Comparison of ENCODE assay signal across 8 cellular contexts in the genomic region with DNA sequence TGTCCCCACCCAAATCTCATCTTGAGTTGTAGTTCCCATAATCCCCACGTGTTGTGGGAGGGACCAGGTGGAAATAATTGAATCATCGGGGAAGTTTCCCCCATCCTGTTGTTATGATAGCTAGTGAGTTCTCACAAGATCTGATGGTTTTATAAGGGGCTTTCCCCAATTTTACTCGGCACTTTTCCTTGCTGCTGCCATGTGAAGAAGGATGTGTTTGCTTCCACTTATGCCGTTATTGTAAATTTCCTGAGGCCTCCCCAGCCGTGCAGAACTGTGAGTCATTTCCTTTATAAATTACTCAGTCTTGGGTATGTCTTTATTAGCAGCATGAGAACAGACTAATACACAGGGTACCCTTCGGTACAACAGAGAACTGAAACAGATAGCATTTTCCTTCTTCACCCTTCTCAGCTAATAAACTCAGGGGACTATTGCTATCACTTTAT. TPM values are rescaled to one million over a fixed set of nuclear protein-coding genes. Genes with fewer than 3 reads are reported as not detected.
DNase-seq lines count a peak whose midpoint lies in the region; ATAC-seq and TF ChIP-seq lines count a peak whose summit lies in the region.
"Not testable (repeated sequence)": the region's sequence is repeated elsewhere in the genome, so short reads cannot be mapped to it uniquely, and the experiment has no call there.

No MANE protein-coding gene starts in this region.

- peaks cover 12% of the 10 kb centered on the region for H3K4me1 ChIP-seq in ACC112 (ENCODE audit: control insufficient read depth, insufficient read depth, low read length, unreplicated experiment)
- H3K4me1 ChIP-seq in heart left ventricle, result not testable (repeated sequence)

- WGBS in heart left ventricle, 4 donors, result 35 to 55% (median 45%) methylated on average over 6 of the region's 6 CpGs

- intact Hi-C loops in heart left ventricle (cut with DNase I), result not testable (repeated sequence)

- H2AFZ ChIP-seq in ACC112 (ENCODE audit: low read length, unreplicated experiment), result peak overlapping the region; percentile 27

- H3K27ac ChIP-seq in ACC112 (ENCODE audit: low read depth, low read length), result peak overlapping the region; percentile 86
- peak overlapping the region in 3 of 12 donors; percentile 33 to 35 (median 34) for H3K27ac ChIP-seq in heart left ventricle

- not testable (repeated sequence) for TF ChIP-seq POLR2A in heart left ventricle (IDR thresholded peaks at IDR 0.05)

- not testable (repeated sequence) for TF ChIP-seq CTCF in heart left ventricle (IDR thresholded peaks at IDR 0.05)

- peak; percentile 85 for ATAC-seq in GM18520 (IDR thresholded peaks at IDR 0.05; ENCODE audit: unreplicated experiment)
- ATAC-seq in HG02678 (IDR thresholded peaks at IDR 0.05; ENCODE audit: unreplicated experiment), result peak; percentile 62
- ATAC-seq in heart left ventricle, result peak in 3 of 4 donors; percentile 49 to 74 (median 64)

- peak; percentile 43 for DNase-seq in MG63
- peak; percentile 31 for DNase-seq in activated CD4-positive, alpha-beta T cell treated with anti-CD3 and anti-CD28 coated beads for 1 hour
- DNase-seq in activated naive CD8-positive, alpha-beta T cell treated with anti-CD3 and anti-CD28 coated beads, Interleukin-2, amount 50 U/mL, for 16 hours (ENCODE audit: low read depth, low spot score), result peak; percentile 20
- not testable (repeated sequence) for DNase-seq in heart left ventricle
- DNase-seq in stimulated activated CD4-positive, alpha-beta T cell treated with anti-CD3 and anti-CD28 coated beads, Interleukin-15, amount 100 ng/mL, for 48 hours (ENCODE audit: low read depth in 2 of 2), result peak; percentile 33 to 39

- H3K79me2 ChIP-seq in ACC112 (ENCODE audit: control insufficient read depth, insufficient read depth, low read length, unreplicated experiment), result not testable (repeated sequence)

- peak overlapping the region; percentile 61 for H3K4me3 ChIP-seq in ACC112 (ENCODE audit: low read depth, low read length)
- not testable (repeated sequence) for H3K4me3 ChIP-seq in MG63, heart left ventricle

- peaks cover 13% of the 10 kb centered on the region for H3K36me3 ChIP-seq in ACC112 (ENCODE audit: insufficient read depth, low read length)
- not testable (repeated sequence) for H3K36me3 ChIP-seq in MG63, heart left ventricle

- not testable (repeated sequence) for H3K9me3 ChIP-seq in MG63
- H3K9me3 ChIP-seq in heart left ventricle, result peaks cover 0 to 18% (median 0%) of the 10 kb centered on the region in 12 donors

- not testable (repeated sequence) for H3K27me3 ChIP-seq in ACC112 (ENCODE audit: insufficient read depth, low read length); MG63; heart left ventricle

RNA-seq across cellular contexts. Expression of a gene that starts 45.3 kb away (rescaled TPM):
- total RNA-seq in MG63 (2014; rRNA removed; shearing (Covaris generic); ENCODE audit: low replicate concordance), result 5.4 and 6.9 TPM in 2 replicates
- 10 to 100 TPM in 2 of 9 donors, 1 to 10 TPM in 7; 3.3 to 29.2 (median 7.8) TPM for total RNA-seq in heart left ventricle
- polyA plus RNA-seq in heart left ventricle, result 1 to 10 TPM; 3.1 to 3.7 TPM
